ENCODE assay signal across 13 cellular contexts in genomic region chr2:19643117-19643518, GRCh38.
DNase-seq lines count a peak whose midpoint lies in the region; ATAC-seq lines count a peak whose summit lies in the region.
"Had no signal": no experiment of that assay in that cellular context is flagged by ENCODE, and none has a peak within 500 bp of the region (broad histone marks: within the 10 kb centered on the region; RNA-seq: fewer than 3 reads in every experiment).

No MANE protein-coding gene starts in this region.

- no peaks in the 10 kb centered on the region for H3K9me3 ChIP-seq in BLaER1 treated with 17β-estradiol and CSF1 and Interleukin-3, amounts not matched to agents 10 nM and 100 nM (replicated peaks in 1 of 11)

- no peak overlapping the region for H3K9ac ChIP-seq in BLaER1 treated with 17β-estradiol and CSF1 and Interleukin-3, amounts not matched to agents 10 nM and 100 nM

- no peak overlapping the region for H3K27ac ChIP-seq in BLaER1 treated with 17β-estradiol and CSF1 and Interleukin-3, amounts not matched to agents 10 nM and 100 nM

- H3K4me1 ChIP-seq in BLaER1 treated with 17β-estradiol and CSF1 and Interleukin-3, amounts not matched to agents 10 nM and 100 nM = peaks cover 0 to 11% (median 0%) of the 10 kb centered on the region in 10 experiments; a peak in 5 of 20 replicates

- no peak overlapping the region for H3K4me3 ChIP-seq in BLaER1 treated with 17β-estradiol and CSF1 and Interleukin-3, amounts not matched to agents 10 nM and 100 nM

- no peaks in the 10 kb centered on the region for H3K36me3 ChIP-seq in BLaER1 treated with 17β-estradiol and CSF1 and Interleukin-3, amounts not matched to agents 10 nM and 100 nM

- peak overlapping the region in 9 of 11 experiments; percentile 3 to 63 (median 36); a peak in 12 of 22 replicates for H3K4me2 ChIP-seq in BLaER1 treated with 17β-estradiol and CSF1 and Interleukin-3, amounts not matched to agents 10 nM and 100 nM

- DNase-seq in M059J (ENCODE audit: low read depth) (peak; percentile 4), NCI-H526 treated with DMSO at 0.1 percent for 48 hours (lab: John Stamatoyannopoulos, UW) (no peak), OCI-M2 (lab: John Stamatoyannopoulos, UW; ENCODE audit: unreplicated experiment) (no peak), NCI-H748 (lab: John Stamatoyannopoulos, UW; ENCODE audit: unreplicated experiment) (no peak)
- DNase-seq in stimulated activated naive CD4-positive, alpha-beta T cell treated with Interleukin-2 at 50 U/mL for 16 hours (lab: John Stamatoyannopoulos, UW) = no peak
- DNase-seq: activated T-cell treated with anti-CD3 and anti-CD28 coated beads, Interleukin-2, amount 50 U/mL, for 4 hours; caudate nucleus; H7; posterior cingulate gyrus; T-helper 17 cell had no signal

- ATAC-seq in GM19372 (IDR thresholded peaks at IDR 0.05; ENCODE audit: low read depth, unreplicated experiment) (peak; percentile 74), HG02870 (IDR thresholded peaks at IDR 0.05; ENCODE audit: unreplicated experiment) (peak; percentile 88)
- ATAC-seq: activated T-cell treated with anti-CD3 and anti-CD28 coated beads, Interleukin-2, amount 50 U/mL, for 4 hours; T-helper 17 cell had no signal

- H3K27me3 ChIP-seq in BLaER1 treated with 17β-estradiol and CSF1 and Interleukin-3, amounts not matched to agents 10 nM and 100 nM = no peaks in the 10 kb centered on the region

- H4K20me1 ChIP-seq in BLaER1 treated with 17β-estradiol and CSF1 and Interleukin-3, amounts not matched to agents 10 nM and 100 nM = no peaks in the 10 kb centered on the region
